Comparison of ENCODE assay signal across 8 cellular contexts in the genomic region with DNA sequence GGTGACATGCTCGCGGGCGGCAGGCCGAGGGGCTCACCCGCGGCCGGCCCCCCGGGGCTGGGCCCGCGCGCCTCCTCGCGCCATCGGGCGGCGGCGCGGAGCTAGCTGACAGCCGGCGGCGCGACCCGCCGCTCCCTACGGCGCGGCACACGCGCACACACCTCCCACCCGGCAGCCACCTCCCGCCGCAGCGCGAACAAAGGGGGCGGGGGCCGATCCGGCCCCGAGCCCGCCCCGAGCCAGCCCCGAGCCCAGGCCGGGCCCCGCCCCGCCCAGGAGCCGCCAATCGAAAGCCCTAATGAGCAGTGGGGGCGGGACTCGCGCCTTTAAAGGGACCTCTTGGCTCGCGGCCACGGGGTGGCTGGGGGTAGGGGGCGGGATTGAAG.
A peak's percentile ranks its signal among the peaks of the same experiment; 100 is the strongest.
DNase-seq lines count a peak whose midpoint lies in the region; ATAC-seq lines count a peak whose summit lies in the region.

A gene with protein sequence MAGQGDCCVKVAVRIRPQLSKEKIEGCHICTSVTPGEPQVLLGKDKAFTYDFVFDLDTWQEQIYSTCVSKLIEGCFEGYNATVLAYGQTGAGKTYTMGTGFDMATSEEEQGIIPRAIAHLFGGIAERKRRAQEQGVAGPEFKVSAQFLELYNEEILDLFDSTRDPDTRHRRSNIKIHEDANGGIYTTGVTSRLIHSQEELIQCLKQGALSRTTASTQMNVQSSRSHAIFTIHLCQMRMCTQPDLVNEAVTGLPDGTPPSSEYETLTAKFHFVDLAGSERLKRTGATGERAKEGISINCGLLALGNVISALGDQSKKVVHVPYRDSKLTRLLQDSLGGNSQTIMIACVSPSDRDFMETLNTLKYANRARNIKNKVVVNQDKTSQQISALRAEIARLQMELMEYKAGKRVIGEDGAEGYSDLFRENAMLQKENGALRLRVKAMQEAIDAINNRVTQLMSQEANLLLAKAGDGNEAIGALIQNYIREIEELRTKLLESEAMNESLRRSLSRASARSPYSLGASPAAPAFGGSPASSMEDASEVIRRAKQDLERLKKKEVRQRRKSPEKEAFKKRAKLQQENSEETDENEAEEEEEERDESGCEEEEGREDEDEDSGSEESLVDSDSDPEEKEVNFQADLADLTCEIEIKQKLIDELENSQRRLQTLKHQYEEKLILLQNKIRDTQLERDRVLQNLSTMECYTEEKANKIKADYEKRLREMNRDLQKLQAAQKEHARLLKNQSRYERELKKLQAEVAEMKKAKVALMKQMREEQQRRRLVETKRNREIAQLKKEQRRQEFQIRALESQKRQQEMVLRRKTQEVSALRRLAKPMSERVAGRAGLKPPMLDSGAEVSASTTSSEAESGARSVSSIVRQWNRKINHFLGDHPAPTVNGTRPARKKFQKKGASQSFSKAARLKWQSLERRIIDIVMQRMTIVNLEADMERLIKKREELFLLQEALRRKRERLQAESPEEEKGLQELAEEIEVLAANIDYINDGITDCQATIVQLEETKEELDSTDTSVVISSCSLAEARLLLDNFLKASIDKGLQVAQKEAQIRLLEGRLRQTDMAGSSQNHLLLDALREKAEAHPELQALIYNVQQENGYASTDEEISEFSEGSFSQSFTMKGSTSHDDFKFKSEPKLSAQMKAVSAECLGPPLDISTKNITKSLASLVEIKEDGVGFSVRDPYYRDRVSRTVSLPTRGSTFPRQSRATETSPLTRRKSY (N-terminal part only) (minus strand): TSS at position 198 of the 386 bp plus-strand sequence. CDS start 331 bp downstream, outside the sequence.

- no peak within 1 kb of the TSS for H3K9ac ChIP-seq in muscle layer of colon (ENCODE audit: low read length)

- H3K27me3 ChIP-seq in muscle layer of colon (ENCODE audit: control insufficient read depth in 1 of 2, insufficient read depth in 2 of 2, low read length in 2 of 2): peaks cover 0 to 18% of the 10 kb centered on the region in 2 donors

- H3K4me3 ChIP-seq in muscle layer of colon (ENCODE audit: low read depth in 1 of 2, low read length in 2 of 2): peak within 1 kb of the TSS; percentile 31 to 42

- DNase-seq in CD1c-positive myeloid dendritic cell (ENCODE audit: extremely low spot score) (peak; percentile 87), NOMO-1 (lab: John Stamatoyannopoulos, UW; ENCODE audit: unreplicated experiment in 2 of 2) (peak; percentile 79 to 90), epidermal melanocyte (ENCODE audit: insufficient read length, low spot score) (peak; percentile 53)
- peak; percentile 60 for DNase-seq in activated CD8-positive, alpha-beta memory T cell treated with anti-CD3 and anti-CD28 coated beads, Interleukin-2, amount 50 U/mL, for 24 hours (ENCODE audit: extremely low read depth)
- peak; percentile 84 to 86 for DNase-seq in stimulated activated CD8-positive, alpha-beta memory T cell treated with anti-CD3 and anti-CD28 coated beads, Interleukin-7, amount 100 ng/mL, for 48 hours (ENCODE audit: extremely low read depth in 1 of 2, low read depth in 1 of 2)

- H3K36me3 ChIP-seq in muscle layer of colon (ENCODE audit: insufficient read depth, low read length): no peaks in the 10 kb centered on the region

- peak; percentile 50 for ATAC-seq in GM19351 (IDR thresholded peaks at IDR 0.05; ENCODE audit: unreplicated experiment)
- peak; percentile 66 for ATAC-seq in HG03521 (IDR thresholded peaks at IDR 0.05; ENCODE audit: unreplicated experiment)

- H3K4me1 ChIP-seq in muscle layer of colon (ENCODE audit: insufficient read depth, low read length): peaks cover 6% of the 10 kb centered on the region

- H3K27ac ChIP-seq in muscle layer of colon (ENCODE audit: low read depth, low read length): no peak within 1 kb of the TSS

- H3K9me3 ChIP-seq in muscle layer of colon (ENCODE audit: low read length): no peaks in the 10 kb centered on the region
